23 cellular contexts compared by ENCODE assay signal in genomic region chr7:116089293-116089692, GRCh38. TPM values are rescaled to one million over a fixed set of nuclear protein-coding genes. Genes with fewer than 3 reads are reported as not detected.
A peak's percentile ranks its signal among the peaks of the same experiment; 100 is the strongest.
DNase-seq lines count a peak whose midpoint lies in the region; ATAC-seq and TF ChIP-seq lines count a peak whose summit lies in the region.
"Had no signal": no experiment of that assay in that cellular context is flagged by ENCODE, and none has a peak within 500 bp of the region (broad histone marks: within the 10 kb centered on the region; RNA-seq: fewer than 3 reads in every experiment).

No MANE protein-coding gene starts in this region.

- H3K27me3 ChIP-seq in RWPE2 (ENCODE audit: insufficient read depth, poor library complexity, severe bottlenecking) = no peaks in the 10 kb centered on the region
- H3K27me3 ChIP-seq: Peyer's patch had no signal

- H3K9me3 ChIP-seq in RWPE2 (ENCODE audit: severe bottlenecking) = no peaks in the 10 kb centered on the region
- H3K9me3 ChIP-seq: Peyer's patch, SK-N-SH had no signal

- no peak for TF ChIP-seq CTCF in RWPE2 (IDR thresholded peaks at IDR 0.05; ENCODE audit: poor library complexity, severe bottlenecking)

- H3K27ac ChIP-seq in RWPE2 (ENCODE audit: poor library complexity, severe bottlenecking) = no peak overlapping the region
- H3K27ac ChIP-seq: Peyer's patch had no signal

- no peak overlapping the region for H3K4me3 ChIP-seq in RWPE2 (ENCODE audit: severe bottlenecking)
- H3K4me3 ChIP-seq: Peyer's patch had no signal

- no peaks in the 10 kb centered on the region for H3K4me1 ChIP-seq in RWPE2 (ENCODE audit: insufficient read depth, poor library complexity, severe bottlenecking)
- H3K4me1 ChIP-seq: Peyer's patch had no signal

- ATAC-seq in RWPE2 (ENCODE audit: low read depth) = peak; percentile 36; the same call in 1 of the 3 replicates
- ATAC-seq in HG03521 (IDR thresholded peaks at IDR 0.05; ENCODE audit: unreplicated experiment) = no peak
- no peak for ATAC-seq in esophagus mucosa

- DNase-seq in HT1080 (ENCODE audit: low read depth) (peak; percentile 23), RWPE2 (ENCODE audit: low spot score) (no peak), fibroblast of peridontal ligament (ENCODE audit: extremely low read depth) (peak; percentile 3), pons (ENCODE audit: low spot score) (no peak), H4 (ENCODE audit: low spot score) (no peak)
- DNase-seq: C1 segment of cervical spinal cord; CD4-positive, alpha-beta memory T cell; COR-L47; DMS53; GDM1; H7; HFFc6; NCI-H1105 treated with DMSO at 0.1 percent for 48 hours; NCI-H146; NCI-H2029; NCI-H526 treated with DMSO at 0.1 percent for 48 hours; Peyer's patch; SK-N-SH; SW 1271 had no signal

- H3K36me3 ChIP-seq in RWPE2 (ENCODE audit: low read depth) = no peaks in the 10 kb centered on the region
- H3K36me3 ChIP-seq: Peyer's patch had no signal

RNA-seq across cellular contexts. Expression of gene TFEC, which starts 58.7 kb away (rescaled TPM):
- 0.03 and 0.16 TPM in 2 replicates for total RNA-seq in HT1080 (2014; rRNA removed; shearing (Covaris generic))
- polyA plus RNA-seq in HT1080 (2015; cell fraction: cytosol; rRNA removed) = 0.06 and 0.10 TPM in 2 replicates
- polyA plus RNA-seq in HT1080 (2015; cell fraction: nucleus; rRNA removed) = 0.69 and 0.81 TPM in 2 replicates
- 0.56 TPM for total RNA-seq in esophagus mucosa
- 0.39 and 0.62 TPM in 2 replicates for total RNA-seq in H4 (2014; rRNA removed; shearing (Covaris generic))
- total RNA-seq: H7, MCF 10A, NCI-H460 had no signal
- polyA plus RNA-seq: SK-N-SH had no signal

Comparison
In these comparisons a context has a peak if more than half of its experiments do, and no peak if none do; other contexts are left out.
1. DNase-seq: peak in HT1080 (single experiment) and fibroblast of peridontal ligament (single experiment); none in RWPE2 (single experiment), pons (single experiment) and H4 (single experiment).